7 cellular contexts compared by ENCODE assay signal in the genomic region with DNA sequence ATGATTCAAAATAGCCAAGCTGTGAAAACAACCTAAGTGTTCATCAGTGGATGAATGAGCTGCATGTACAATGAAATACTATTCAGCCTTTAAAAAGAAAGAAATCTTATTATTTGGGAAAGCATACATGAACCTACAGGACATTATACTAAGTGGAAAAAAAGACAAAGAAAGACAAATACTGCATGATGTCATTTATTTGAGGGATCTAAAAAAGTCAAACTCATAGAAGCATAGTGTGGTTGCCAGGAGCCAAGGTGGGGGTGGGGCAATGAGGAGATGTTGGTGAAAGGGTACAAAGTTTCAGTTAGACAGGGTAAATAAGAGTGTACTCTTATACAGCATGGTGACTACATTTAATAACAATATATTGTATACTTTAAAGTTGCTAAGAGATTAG.
"Had no signal": no experiment of that assay in that cellular context is flagged by ENCODE, and none has a peak within 500 bp of the region (broad histone marks: within the 10 kb centered on the region; RNA-seq: fewer than 3 reads in every experiment).

No MANE protein-coding gene starts in this region.

- H3K4me3 ChIP-seq: GM23338, K562 had no signal

- DNase-seq: H9, IMR-90, Kasumi-1, KG1 had no signal

- ATAC-seq: GM23338, HCT116, K562 had no signal
